In genomic region chr6:82363368-82364086, GRCh38 we compare ENCODE assay signal across 1 cellular context.
TF ChIP-seq lines count a peak whose summit lies in the region.

Gene TPBG, plus strand, starts transcription at chr6:82363817. Its CDS starts 1,145 bp downstream, at chr6:82364962.

TF ChIP-seq in HepG2, 621 proteins besides CTCF, POLR2A, EP300 and RAD21 (continued from another document and continues in another):
- TF ChIP-seq ZNF280B (CRISPR knock-in tag; IDR thresholded peaks at IDR 0.05; ENCODE audit: borderline replicate concordance): no peak
- peak; percentile 42; the same call in 1 of the 2 replicates for TF ChIP-seq TFDP2 (CRISPR knock-in tag; IDR thresholded peaks at IDR 0.05)
- TF ChIP-seq ZNF10 (CRISPR knock-in tag; IDR thresholded peaks at IDR 0.05; ENCODE audit: borderline replicate concordance, low read depth): no peak
- no peak for TF ChIP-seq ISX (CRISPR knock-in tag; conservative IDR thresholded peaks at IDR 0.05)
- TF ChIP-seq MED13 (CRISPR knock-in tag; IDR thresholded peaks at IDR 0.05): no peak
- no peak for TF ChIP-seq ZSCAN22 (CRISPR knock-in tag; IDR thresholded peaks at IDR 0.05)
- 0 out of 2 replicates have a peak, but pooled peaks have one; percentile 13 for TF ChIP-seq ZMYM4 (CRISPR knock-in tag; IDR thresholded peaks at IDR 0.05)
- peak; percentile 99 for TF ChIP-seq PRDM10 (CRISPR knock-in tag; IDR thresholded peaks at IDR 0.05; ENCODE audit: low read depth)
- TF ChIP-seq FOXK2 (IDR thresholded peaks at IDR 0.05): peak; percentile 76
- TF ChIP-seq ZNF136 (CRISPR knock-in tag; IDR thresholded peaks at IDR 0.05; ENCODE audit: low read depth): no peak
- no peak for TF ChIP-seq ZBTB3 (CRISPR knock-in tag; IDR thresholded peaks at IDR 0.05; ENCODE audit: borderline replicate concordance, low read depth)
- no peak for TF ChIP-seq KLF11 (CRISPR knock-in tag; IDR thresholded peaks at IDR 0.05)
- TF ChIP-seq POGK (CRISPR knock-in tag; conservative IDR thresholded peaks at IDR 0.05): no peak
- TF ChIP-seq ZNF704 (CRISPR knock-in tag; IDR thresholded peaks at IDR 0.05; ENCODE audit: borderline replicate concordance): no peak
- TF ChIP-seq GABPB1 (CRISPR knock-in tag; IDR thresholded peaks at IDR 0.05): peak; percentile 37; the same call in 1 of the 2 replicates
- TF ChIP-seq ZNF569 (CRISPR knock-in tag; IDR thresholded peaks at IDR 0.05; ENCODE audit: borderline replicate concordance): no peak
- peak; percentile 61; the same call in 1 of the 2 replicates for TF ChIP-seq KDM2A (CRISPR knock-in tag; IDR thresholded peaks at IDR 0.05; ENCODE audit: borderline replicate concordance, low read depth)
- no peak for TF ChIP-seq ZNF510 (CRISPR knock-in tag; IDR thresholded peaks at IDR 0.05; ENCODE audit: low read depth)
- TF ChIP-seq ZNF281 (CRISPR knock-in tag; IDR thresholded peaks at IDR 0.05; ENCODE audit: borderline replicate concordance): no peak
- TF ChIP-seq ZNF318 (CRISPR knock-in tag; IDR thresholded peaks at IDR 0.05): no peak
- 0 out of 2 replicates have a peak, but pooled peaks have one; percentile 15 for TF ChIP-seq PHF8 (CRISPR knock-in tag; IDR thresholded peaks at IDR 0.05)
- no peak for TF ChIP-seq HOXA3 (CRISPR knock-in tag; IDR thresholded peaks at IDR 0.05)
- TF ChIP-seq POLR2AphosphoS5 (IDR thresholded peaks at IDR 0.05; ENCODE audit: low read depth, low read length): no peak
- no peak for TF ChIP-seq NCOA1 (CRISPR knock-in tag; IDR thresholded peaks at IDR 0.05)
- TF ChIP-seq MEIS1 (CRISPR knock-in tag; IDR thresholded peaks at IDR 0.05; ENCODE audit: borderline replicate concordance): no peak
- peak; percentile 52; the same call in 1 of the 2 replicates for TF ChIP-seq ZNF772 (CRISPR knock-in tag; IDR thresholded peaks at IDR 0.05)
- TF ChIP-seq MXI1 (IDR thresholded peaks at IDR 0.05; ENCODE audit: borderline replicate concordance, low read depth, low read length): no peak
- peak; percentile 48; the same call in 1 of the 2 replicates for TF ChIP-seq ZNF670 (CRISPR knock-in tag; IDR thresholded peaks at IDR 0.05; ENCODE audit: borderline replicate concordance)
- TF ChIP-seq ZSCAN9 (CRISPR knock-in tag; IDR thresholded peaks at IDR 0.05; ENCODE audit: borderline replicate concordance): 0 out of 2 replicates have a peak, but pooled peaks have one; percentile 26
- no peak for TF ChIP-seq KDM5A (IDR thresholded peaks at IDR 0.05; ENCODE audit: borderline replicate concordance, low read length)
- no peak for TF ChIP-seq ZBTB7A (CRISPR knock-in tag; IDR thresholded peaks at IDR 0.05)
- no peak for TF ChIP-seq HNRNPH1 (optimal IDR thresholded peaks at IDR 0.05; ENCODE audit: low read depth, low read length)
- no peak for TF ChIP-seq SP5 (CRISPR knock-in tag; IDR thresholded peaks at IDR 0.05; ENCODE audit: borderline replicate concordance, low read depth)
- no peak for TF ChIP-seq RORA (CRISPR knock-in tag; IDR thresholded peaks at IDR 0.05)
- no peak for TF ChIP-seq BRCA1 (CRISPR knock-in tag; IDR thresholded peaks at IDR 0.05)
- no peak for TF ChIP-seq NFE2L1 (CRISPR knock-in tag; IDR thresholded peaks at IDR 0.05; ENCODE audit: borderline replicate concordance)
- TF ChIP-seq STAG1 (CRISPR knock-in tag; IDR thresholded peaks at IDR 0.05): peak; percentile 28
- TF ChIP-seq ZBTB37 (CRISPR knock-in tag; IDR thresholded peaks at IDR 0.05): no peak
- TF ChIP-seq ZSCAN20 (CRISPR knock-in tag; IDR thresholded peaks at IDR 0.05; ENCODE audit: borderline replicate concordance): no peak
